Comparison of ENCODE assay signal across 8 cellular contexts in the genomic region with DNA sequence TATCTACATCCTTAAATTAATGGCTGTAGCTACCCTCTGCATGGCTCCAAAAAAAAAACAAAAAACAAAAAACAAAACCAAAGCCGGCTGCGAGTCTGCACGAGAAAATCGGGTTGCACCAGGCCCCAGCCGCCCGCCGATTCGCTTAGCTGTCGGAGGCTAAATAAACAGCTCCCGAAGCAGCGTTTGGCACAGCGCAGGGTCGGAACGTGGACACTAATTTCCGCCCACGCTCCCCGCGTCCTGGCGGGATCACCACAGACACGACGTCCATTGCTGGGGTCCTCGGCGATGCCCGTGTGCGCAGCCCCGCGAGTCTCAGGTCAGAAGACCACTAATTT. TPM values are rescaled to one million over a fixed set of nuclear protein-coding genes. Genes with fewer than 3 reads are reported as not detected.
DNase-seq lines count a peak whose midpoint lies in the region; ATAC-seq lines count a peak whose summit lies in the region.

No MANE protein-coding gene starts in this region.

- no peaks in the 10 kb centered on the region for H3K9me3 ChIP-seq in endocrine pancreas (ENCODE audit: control insufficient read depth, low read length)
- no peaks in the 10 kb centered on the region for H3K9me3 ChIP-seq in mucosa of rectum (ENCODE audit: control insufficient read depth in 2 of 2, low read length in 2 of 2)

- CTCF ChIA-PET in activated CD4-positive, alpha-beta memory T cell treated with anti-CD3 and anti-CD28 coated beads for 36 hours (lab: Charles Lee) = interaction anchor here (1.0 to 1.6 kb wide), 5 partner anchors 39 to 593 kb away, joined by 4 to 9 read pairs (median 4); partner anchors contain the start of gene RAD52

- H3K9ac ChIP-seq in endocrine pancreas (ENCODE audit: control insufficient read depth, insufficient read depth, low read length) = peak overlapping the region; percentile 63
- peak overlapping the region; percentile 83 to 90 for H3K9ac ChIP-seq in mucosa of rectum (ENCODE audit: low read depth in 1 of 2, low read length in 2 of 2)

- H3K4me1 ChIP-seq in endocrine pancreas (ENCODE audit: control insufficient read depth, insufficient read depth, low read length) (peaks cover 28% of the 10 kb centered on the region), mucosa of rectum (ENCODE audit: control insufficient read depth in 2 of 2, insufficient read depth in 2 of 2, low read length in 2 of 2) (peaks cover 11% of the 10 kb centered on the region in 2 donors)

- intact Hi-C loops in activated CD4-positive, alpha-beta memory T cell treated with anti-CD3 and anti-CD28 coated beads for 36 hours (cut with micrococcal nuclease) = loop anchor here (1.0 to 5.0 kb wide), 2 partner anchors 41 to 602 kb away; partner anchors contain the start of genes FBXL14 and RAD52

- peak overlapping the region; percentile 94 to 95 for H3K27ac ChIP-seq in mucosa of rectum (ENCODE audit: low read depth in 2 of 2, low read length in 2 of 2)

- H3K4me3 Mint-ChIP-seq in activated CD4-positive, alpha-beta memory T cell treated with anti-CD3 and anti-CD28 coated beads for 36 hours = peak overlapping the region; percentile 70
- peak overlapping the region; percentile 85 to 99 for H3K4me3 Mint-ChIP-seq in stimulated activated naive B cell treated with anti-CD40 and anti-IgM and Interleukin-4, amounts not matched to agents 10 μg/mL and 1 μg/mL and 100 μg/mL, for 72 hours

- DNase-seq in COLO668 (lab: John Stamatoyannopoulos, UW; ENCODE audit: unreplicated experiment) = peak; percentile 85
- DNase-seq in H4 (ENCODE audit: low spot score) = peak; percentile 37
- DNase-seq in NCI-H1694 (lab: John Stamatoyannopoulos, UW) = peak; percentile 24
- DNase-seq in activated CD4-positive, alpha-beta memory T cell treated with anti-CD3 and anti-CD28 coated beads for 36 hours = peak; percentile 69
- DNase-seq in stimulated activated naive B cell treated with anti-CD40 and anti-IgM and Interleukin-4, amounts not matched to agents 10 μg/mL and 1 μg/mL and 100 μg/mL, for 72 hours = peak; percentile 49
- DNase-seq in 8988T = no peak

- H3K27me3 ChIP-seq in endocrine pancreas (ENCODE audit: control insufficient read depth, insufficient read depth, low read length) (no peaks in the 10 kb centered on the region), mucosa of rectum (ENCODE audit: control insufficient read depth in 2 of 2, insufficient read depth in 2 of 2, low read length in 2 of 2) (no peaks in the 10 kb centered on the region)

- POLR2A ChIA-PET in activated CD4-positive, alpha-beta memory T cell treated with anti-CD3 and anti-CD28 coated beads for 36 hours (lab: Charles Lee) = interaction anchor here (1.2 to 2.2 kb wide), 2 partner anchors 38 to 41 kb away, joined by 7 to 8 read pairs; partner anchors contain the start of gene RAD52

- H3K27ac Mint-ChIP-seq in activated CD4-positive, alpha-beta memory T cell treated with anti-CD3 and anti-CD28 coated beads for 36 hours = peak overlapping the region; percentile 59
- peak overlapping the region; percentile 91 for H3K27ac Mint-ChIP-seq in stimulated activated naive B cell treated with anti-CD40 and anti-IgM and Interleukin-4, amounts not matched to agents 10 μg/mL and 1 μg/mL and 100 μg/mL, for 72 hours

- H3K36me3 ChIP-seq in endocrine pancreas (ENCODE audit: control insufficient read depth, insufficient read depth, low read length) = no peaks in the 10 kb centered on the region
- H3K36me3 ChIP-seq in mucosa of rectum (ENCODE audit: control insufficient read depth in 2 of 2, insufficient read depth in 2 of 2, low read length in 2 of 2) = no peaks in the 10 kb centered on the region

- ATAC-seq in stimulated activated naive B cell treated with anti-CD40 and anti-IgM and Interleukin-4, amounts not matched to agents 10 μg/mL and 1 μg/mL and 100 μg/mL, for 72 hours (replicated peaks) = peak; percentile 49 to 51

- peaks cover 30% of the 10 kb centered on the region for H3K4me1 Mint-ChIP-seq in activated CD4-positive, alpha-beta memory T cell treated with anti-CD3 and anti-CD28 coated beads for 36 hours (ENCODE audit: low read depth)
- peaks cover 17 to 41% of the 10 kb centered on the region in 2 donors for H3K4me1 Mint-ChIP-seq in stimulated activated naive B cell treated with anti-CD40 and anti-IgM and Interleukin-4, amounts not matched to agents 10 μg/mL and 1 μg/mL and 100 μg/mL, for 72 hours

- H3K9me3 Mint-ChIP-seq in activated CD4-positive, alpha-beta memory T cell treated with anti-CD3 and anti-CD28 coated beads for 36 hours = no peaks in the 10 kb centered on the region
- no peaks in the 10 kb centered on the region for H3K9me3 Mint-ChIP-seq in stimulated activated naive B cell treated with anti-CD40 and anti-IgM and Interleukin-4, amounts not matched to agents 10 μg/mL and 1 μg/mL and 100 μg/mL, for 72 hours

- peak overlapping the region; percentile 85 for H3K4me3 ChIP-seq in endocrine pancreas (ENCODE audit: control insufficient read depth, insufficient read depth, low read length)
- H3K4me3 ChIP-seq in mucosa of rectum (ENCODE audit: low read length in 2 of 2) = peak overlapping the region; percentile 89 to 92

- H3K27me3 Mint-ChIP-seq in activated CD4-positive, alpha-beta memory T cell treated with anti-CD3 and anti-CD28 coated beads for 36 hours = no peaks in the 10 kb centered on the region
- H3K27me3 Mint-ChIP-seq in stimulated activated naive B cell treated with anti-CD40 and anti-IgM and Interleukin-4, amounts not matched to agents 10 μg/mL and 1 μg/mL and 100 μg/mL, for 72 hours = no peaks in the 10 kb centered on the region

- no peaks in the 10 kb centered on the region for H3K36me3 Mint-ChIP-seq in activated CD4-positive, alpha-beta memory T cell treated with anti-CD3 and anti-CD28 coated beads for 36 hours
- peaks cover 3 to 12% of the 10 kb centered on the region in 2 donors for H3K36me3 Mint-ChIP-seq in stimulated activated naive B cell treated with anti-CD40 and anti-IgM and Interleukin-4, amounts not matched to agents 10 μg/mL and 1 μg/mL and 100 μg/mL, for 72 hours

RNA-seq across cellular contexts. Expression of gene ERC1, which starts 0.7 kb away (rescaled TPM):
- 7.2 and 11.3 TPM in 2 replicates for total RNA-seq in H4 (2014; rRNA removed; shearing (Covaris generic))
- total RNA-seq in activated CD4-positive, alpha-beta memory T cell treated with anti-CD3 and anti-CD28 coated beads for 36 hours = 10 to 100 TPM; 19.1 to 21.8 TPM

RNA-seq across cellular contexts. Expression of gene RAD52, which starts 40.8 kb away (rescaled TPM):
- total RNA-seq in H4 (2014; rRNA removed; shearing (Covaris generic)) = 5.9 and 11.2 TPM in 2 replicates
- total RNA-seq in activated CD4-positive, alpha-beta memory T cell treated with anti-CD3 and anti-CD28 coated beads for 36 hours = 10 to 100 TPM in 1 of 2 experiments, 1 to 10 TPM in 1; 9.5 to 14.5 TPM
